ENCODE assay signal across 8 cellular contexts in the genomic region with DNA sequence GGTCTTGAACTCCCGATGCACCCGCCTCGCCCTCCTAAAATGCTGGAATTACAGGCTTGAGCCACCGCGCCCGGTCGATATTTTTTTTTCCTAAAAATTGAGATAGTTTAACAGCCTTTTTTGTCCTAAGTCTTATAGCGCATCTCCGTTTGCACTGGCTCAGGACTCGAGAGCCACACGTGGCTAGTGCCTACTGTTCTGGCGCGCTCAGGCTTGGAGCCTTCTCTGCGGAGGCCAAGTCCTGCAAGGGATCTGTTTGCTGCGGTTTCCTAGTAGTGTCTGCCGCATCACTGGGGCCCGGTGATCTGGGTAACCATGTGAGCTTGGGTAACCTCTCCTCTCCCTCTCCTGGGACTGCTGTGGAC. TPM values are rescaled to one million over a fixed set of nuclear protein-coding genes. Genes with fewer than 3 reads are reported as not detected.
DNase-seq lines count a peak whose midpoint lies in the region; ATAC-seq, FAIRE-seq and TF ChIP-seq lines count a peak whose summit lies in the region.

No MANE protein-coding gene starts in this region.

- no peak for FAIRE-seq in H1 (lab: Jason Lieb, UNC)

- H2BK15ac ChIP-seq in H1 (ENCODE audit: low read length), result peak overlapping the region; percentile 72; the same call in 1 of the 2 replicates

- peaks cover 5% of the 10 kb centered on the region for H3F3A ChIP-seq in DOHH2 (ENCODE audit: control insufficient read depth, insufficient read depth)

- no peaks in the 10 kb centered on the region for H3K9me3 Mint-ChIP-seq in nephron progenitor cell

- no peaks in the 10 kb centered on the region for H3K9me2 ChIP-seq in DOHH2 (replicated peaks; ENCODE audit: control insufficient read depth, low read length)

- peak; percentile 8 for DNase-seq in NT2/D1 (ENCODE audit: low read depth, low spot score)
- DNase-seq in H1 (ENCODE audit: low read depth in 1 of 2, low spot score in 2 of 2), result no peak
- DNase-seq in nephron progenitor cell, result no peak
- DNase-seq in SIG-M5 (lab: John Stamatoyannopoulos, UW), result no peak
- DNase-seq in superior temporal gyrus (ENCODE audit: extremely low spot score), result no peak

- no peak overlapping the region for H4K5ac ChIP-seq in H1 (ENCODE audit: insufficient read length, low read depth, low read length)

- peaks cover 31% of the 10 kb centered on the region for H3K36me3 Mint-ChIP-seq in nephron progenitor cell (ENCODE audit: low read depth)

- H3K4ac ChIP-seq in H1 (replicated peaks; ENCODE audit: insufficient read length, low read depth, low read length), result no peak overlapping the region

- H3K4me3 Mint-ChIP-seq in nephron progenitor cell, result peak overlapping the region; percentile 99

- H3K9me3 ChIP-seq in DOHH2 (ENCODE audit: control insufficient read depth, insufficient read depth, low read length) (no peaks in the 10 kb centered on the region), NT2/D1 (ENCODE audit: insufficient read depth, low read length) (no peaks in the 10 kb centered on the region), H1 (ENCODE audit: insufficient read depth in 2 of 2, low read depth in 1 of 2, low read length in 1 of 2) (no peaks in the 10 kb centered on the region)

- peak overlapping the region; percentile 73 for H3K27ac Mint-ChIP-seq in nephron progenitor cell

- H3K27me3 ChIP-seq in DOHH2 (ENCODE audit: control insufficient read depth, low read length), result no peaks in the 10 kb centered on the region
- no peaks in the 10 kb centered on the region for H3K27me3 ChIP-seq in NT2/D1 (ENCODE audit: insufficient read depth, insufficient read length)
- no peaks in the 10 kb centered on the region for H3K27me3 ChIP-seq in H1 (replicated peaks in 1 of 4; ENCODE audit: control insufficient read depth in 3 of 4, extremely low read depth in 1 of 4, insufficient read depth in 3 of 4, low read length in 3 of 4)

- peak overlapping the region; percentile 73 for H3K4me2 ChIP-seq in DOHH2 (ENCODE audit: low read length)
- H3K4me2 ChIP-seq in H1 (ENCODE audit: insufficient read depth in 1 of 2, low read depth in 2 of 2, low read length in 2 of 2), result peak overlapping the region; percentile 54 to 67

- TF ChIP-seq POLR2A in H1 (IDR thresholded peaks at IDR 0.05; ENCODE audit: control extremely low read depth in 1 of 2, low read depth in 2 of 2, low read length in 2 of 2), result no peak

- no peak overlapping the region for H2AK5ac ChIP-seq in H1 (ENCODE audit: low read depth, low read length)

- H2AFZ ChIP-seq in H1 (ENCODE audit: low read length), result no peak overlapping the region

- H3K79me1 ChIP-seq in H1 (ENCODE audit: low read depth, low read length), result peaks cover 6% of the 10 kb centered on the region

- ATAC-seq in GM19397 (IDR thresholded peaks at IDR 0.05; ENCODE audit: unreplicated experiment), result no peak
- ATAC-seq in HG03469 (IDR thresholded peaks at IDR 0.05; ENCODE audit: unreplicated experiment), result no peak

- H3K18ac ChIP-seq in H1 (ENCODE audit: extremely low read depth, low read length), result no peak overlapping the region

- no peak overlapping the region for H3K23ac ChIP-seq in H1 (ENCODE audit: insufficient read length)

- H3K4me1 ChIP-seq in DOHH2 (ENCODE audit: control insufficient read depth, low read length) (peaks cover 23% of the 10 kb centered on the region), NT2/D1 (ENCODE audit: insufficient read depth, insufficient read length) (peaks cover 2% of the 10 kb centered on the region), H1 (replicated peaks in 1 of 4; ENCODE audit: control insufficient read depth in 3 of 4, insufficient read depth in 4 of 4, low read length in 3 of 4) (peaks cover 0 to 5% (median 2%) of the 10 kb centered on the region in 4 experiments; a peak in 3 of 7 replicates)

- TF ChIP-seq CTCF in DOHH2 (IDR thresholded peaks at IDR 0.05; ENCODE audit: low read depth, low read length, poor library complexity, severe bottlenecking) (no peak), H1 (IDR thresholded peaks at IDR 0.05; ENCODE audit: control extremely low read depth in 1 of 3, insufficient read depth in 1 of 3, low read depth in 1 of 3, low read length in 3 of 3) (no peak), nephron progenitor cell (IDR thresholded peaks at IDR 0.05) (no peak)

- no peak overlapping the region for H2BK20ac ChIP-seq in H1 (ENCODE audit: low read length)

- H4K91ac ChIP-seq in H1 (replicated peaks; ENCODE audit: insufficient read length, low read length), result no peak overlapping the region

- H3K27me3 Mint-ChIP-seq in nephron progenitor cell (ENCODE audit: low read depth, poor library complexity), result no peaks in the 10 kb centered on the region

- peaks cover 33% of the 10 kb centered on the region for H3K4me1 Mint-ChIP-seq in nephron progenitor cell

- H3K4me3 ChIP-seq in DOHH2 (ENCODE audit: low read length) (peak overlapping the region; percentile 80), NT2/D1 (ENCODE audit: insufficient read length, low read depth) (peak overlapping the region; percentile 26), H1 (ENCODE audit: extremely low read depth in 1 of 4, insufficient read depth in 2 of 4, low read depth in 3 of 4, low read length in 4 of 4) (peak overlapping the region in 3 of 4 experiments; percentile 32 to 81 (median 78); a peak in 7 of 8 replicates)

- POLR2A ChIA-PET in H1 (lab: Charles Lee; ENCODE audit: partially characterized antibody), result interaction anchor here (0.8 to 9.9 kb wide), 10 partner anchors 10 to 146 kb away, joined by 4 to 144 read pairs (median 8); a partner anchor contains a TSS

- no peak overlapping the region for H3K14ac ChIP-seq in H1 (ENCODE audit: insufficient read length)

- TF ChIP-seq EP300 in H1 (IDR thresholded peaks at IDR 0.05; ENCODE audit: borderline replicate concordance in 1 of 2, low read depth in 2 of 2, low read length in 2 of 2), result no peak

- H3K36me3 ChIP-seq in DOHH2 (ENCODE audit: control insufficient read depth, low read length), result peaks cover 34% of the 10 kb centered on the region
- peaks cover 50% of the 10 kb centered on the region for H3K36me3 ChIP-seq in NT2/D1 (ENCODE audit: insufficient read depth, insufficient read length, low read length)
- peaks cover 7 to 22% (median 19%) of the 10 kb centered on the region in 4 experiments; a peak in 7 of 8 replicates for H3K36me3 ChIP-seq in H1 (ENCODE audit: control insufficient read depth in 2 of 4, insufficient read depth in 4 of 4, low read length in 3 of 4)

- H3K27ac ChIP-seq in DOHH2 (ENCODE audit: low read depth, low read length) (no peak overlapping the region), H1 (ENCODE audit: low read depth, low read length) (peak overlapping the region; percentile 33; the same call in 1 of the 2 replicates)

- H2BK12ac ChIP-seq in H1 (ENCODE audit: low read depth, low read length), result no peak overlapping the region

- no peak for TF ChIP-seq RAD21 in H1 (IDR thresholded peaks at IDR 0.05 in 1 of 2, conservative IDR thresholded peaks at IDR 0.05 in 1 of 2; ENCODE audit: low read depth in 2 of 2, low read length in 2 of 2)

- peak overlapping the region; percentile 75 for H2BK5ac ChIP-seq in H1 (ENCODE audit: low read depth, low read length)

- no peak overlapping the region for H3K56ac ChIP-seq in H1 (replicated peaks; ENCODE audit: insufficient read length, low read depth, low read length)

- H3K9ac ChIP-seq in NT2/D1 (ENCODE audit: insufficient read length, low read depth) (peak overlapping the region; percentile 77), H1 (replicated peaks in 1 of 4; ENCODE audit: extremely low read depth in 1 of 4, low read depth in 3 of 4, low read length in 3 of 4) (peak overlapping the region in 2 of 4 experiments; percentile 25 to 36; a peak in 3 of 7 replicates)

- H3K23me2 ChIP-seq in H1 (ENCODE audit: low read depth, low read length), result peaks cover 9% of the 10 kb centered on the region; the same call in 1 of the 2 replicates

- H2BK120ac ChIP-seq in H1 (replicated peaks; ENCODE audit: low read depth, low read length), result no peak overlapping the region

- H4K8ac ChIP-seq in H1 (ENCODE audit: extremely low read depth, insufficient read depth, low read length), result peak overlapping the region; percentile 19; the same call in 1 of the 2 replicates

- H3K79me2 ChIP-seq in DOHH2 (ENCODE audit: control insufficient read depth, low read length) (peaks cover 42% of the 10 kb centered on the region), H1 (ENCODE audit: control insufficient read depth in 1 of 2, insufficient read depth in 2 of 2, low read length in 2 of 2) (peaks cover 0 to 39% of the 10 kb centered on the region in 2 experiments; a peak in 3 of 4 replicates)

- CTCF ChIA-PET in H1 (lab: Charles Lee; ENCODE audit: partially characterized antibody), result interaction anchor here (1.1 to 3.3 kb wide), 3 partner anchors 13 to 72 kb away, joined by 3 to 21 read pairs (median 4); no protein-coding TSS in a partner anchor

- H4K20me1 ChIP-seq in DOHH2 (ENCODE audit: control insufficient read depth, insufficient read depth, low read depth, low read length), result peaks cover 8% of the 10 kb centered on the region; the same call in 1 of the 2 replicates
- peaks cover 0 to 4% of the 10 kb centered on the region in 2 experiments for H4K20me1 ChIP-seq in H1 (replicated peaks in 1 of 2; ENCODE audit: control insufficient read depth in 1 of 2, insufficient read depth in 2 of 2, low read length in 2 of 2)

- WGBS in H1 (ENCODE audit: extremely low coverage in 1 of 2, insufficient coverage in 1 of 2, insufficient read length in 1 of 2, insufficient replicate concordance in 2 of 2, low coverage in 1 of 2, low lambda C conversion rate in 2 of 2, missing lambda C conversion rate in 1 of 2), 2 experiments, result 80% methylated on average over 17 of the region's 17 CpGs; no CpG with 5 or more reads in 1 of the 2 experiments

RNA-seq across cellular contexts. Expression of a gene that starts 0.8 kb away (rescaled TPM):
- 58.2 and 62.5 TPM in 2 replicates for total RNA-seq in H1 (2021; fragmentation: NEBNext Ultra II Directional; extraction: Animal tissue kit (Norgen Biotek cat#: 25700))
- polyA plus RNA-seq in H1 (2011; rRNA removed), result 34.0 and 42.0 TPM in 2 replicates
- polyA plus RNA-seq in H1 (2011; cell fraction: cytosol; rRNA removed), result 45.9 TPM
- 63.9 TPM for polyA plus RNA-seq in H1 (2011; cell fraction: nucleus; rRNA removed)
- polyA plus RNA-seq in H1 (2012, experiment 1 of 2), result 45.7 to 57.9 TPM (median 51.8 TPM) in 4 replicates
- 28.5 TPM for polyA plus RNA-seq in H1 (2012, experiment 2 of 2)
- polyA plus RNA-seq in H1 (2013, experiment 1 of 2), result 28.3 TPM
- polyA plus RNA-seq in H1 (2013, experiment 2 of 2), result 25.5 TPM
- polyA minus RNA-seq in H1 (2011; rRNA and poly(A)+ RNA removed), result 63.6 and 69.2 TPM in 2 replicates
- 28.5 TPM for polyA minus RNA-seq in H1 (2011; cell fraction: cytosol; rRNA and poly(A)+ RNA removed)
- 23.9 TPM for polyA minus RNA-seq in H1 (2011; cell fraction: nucleus; rRNA and poly(A)+ RNA removed)

RNA-seq across cellular contexts. Expression of a gene that starts 39.9 kb away (rescaled TPM):
- total RNA-seq in H1 (2021; fragmentation: NEBNext Ultra II Directional; extraction: Animal tissue kit (Norgen Biotek cat#: 25700)), result 65.5 and 66.1 TPM in 2 replicates
- 106 and 149 TPM in 2 replicates for polyA plus RNA-seq in H1 (2011; rRNA removed)
- 92.6 TPM for polyA plus RNA-seq in H1 (2011; cell fraction: cytosol; rRNA removed)
- 266 TPM for polyA plus RNA-seq in H1 (2011; cell fraction: nucleus; rRNA removed)
- polyA plus RNA-seq in H1 (2012, experiment 1 of 2), result 57.0 to 78.2 TPM (median 75.2 TPM) in 4 replicates
- polyA plus RNA-seq in H1 (2012, experiment 2 of 2), result 75.0 TPM
- 49.8 TPM for polyA plus RNA-seq in H1 (2013, experiment 1 of 2)
- 49.9 TPM for polyA plus RNA-seq in H1 (2013, experiment 2 of 2)
- 31.7 and 34.1 TPM in 2 replicates for polyA minus RNA-seq in H1 (2011; rRNA and poly(A)+ RNA removed)
- polyA minus RNA-seq in H1 (2011; cell fraction: cytosol; rRNA and poly(A)+ RNA removed), result 33.5 TPM
- polyA minus RNA-seq in H1 (2011; cell fraction: nucleus; rRNA and poly(A)+ RNA removed), result 47.5 TPM

RNA-seq across cellular contexts. Expression of a gene that starts 44.9 kb away (rescaled TPM):
- 44.9 and 53.4 TPM in 2 replicates for total RNA-seq in H1 (2021; fragmentation: NEBNext Ultra II Directional; extraction: Animal tissue kit (Norgen Biotek cat#: 25700))
- polyA plus RNA-seq in H1 (2011; rRNA removed), result 51.8 and 68.5 TPM in 2 replicates
- polyA plus RNA-seq in H1 (2011; cell fraction: cytosol; rRNA removed), result 54.5 TPM
- 96.5 TPM for polyA plus RNA-seq in H1 (2011; cell fraction: nucleus; rRNA removed)
- polyA plus RNA-seq in H1 (2012, experiment 1 of 2), result 46.1 to 58.1 TPM (median 50.2 TPM) in 4 replicates
- polyA plus RNA-seq in H1 (2012, experiment 2 of 2), result 47.5 TPM
- polyA plus RNA-seq in H1 (2013, experiment 1 of 2), result 89.8 TPM
- 82.9 TPM for polyA plus RNA-seq in H1 (2013, experiment 2 of 2)
- 45.0 and 47.6 TPM in 2 replicates for polyA minus RNA-seq in H1 (2011; rRNA and poly(A)+ RNA removed)
- polyA minus RNA-seq in H1 (2011; cell fraction: cytosol; rRNA and poly(A)+ RNA removed), result 55.1 TPM
- 24.3 TPM for polyA minus RNA-seq in H1 (2011; cell fraction: nucleus; rRNA and poly(A)+ RNA removed)

RNA-seq across cellular contexts. Expression of a gene that starts 53.2 kb away (rescaled TPM):
- total RNA-seq in H1 (2021; fragmentation: NEBNext Ultra II Directional; extraction: Animal tissue kit (Norgen Biotek cat#: 25700)), result 37.9 and 38.8 TPM in 2 replicates
- polyA plus RNA-seq in H1 (2011; rRNA removed), result 114 and 120 TPM in 2 replicates
- polyA plus RNA-seq in H1 (2011; cell fraction: cytosol; rRNA removed), result 76.1 TPM
- polyA plus RNA-seq in H1 (2011; cell fraction: nucleus; rRNA removed), result 74.5 TPM
- polyA plus RNA-seq in H1 (2012, experiment 1 of 2), result 19.4 to 35.8 TPM (median 34.2 TPM) in 4 replicates
- 38.0 TPM for polyA plus RNA-seq in H1 (2012, experiment 2 of 2)
- polyA plus RNA-seq in H1 (2013, experiment 1 of 2), result 43.1 TPM
- polyA plus RNA-seq in H1 (2013, experiment 2 of 2), result 43.5 TPM
- polyA minus RNA-seq in H1 (2011; rRNA and poly(A)+ RNA removed), result 28.4 and 31.5 TPM in 2 replicates
- 36.6 TPM for polyA minus RNA-seq in H1 (2011; cell fraction: cytosol; rRNA and poly(A)+ RNA removed)
- 25.4 TPM for polyA minus RNA-seq in H1 (2011; cell fraction: nucleus; rRNA and poly(A)+ RNA removed)

Comparison
In these comparisons a context has a peak if more than half of its experiments do, and no peak if none do; other contexts are left out.
1. H3K4me3 ChIP-seq: peak in every context shown above with its lines; median percentile 80 in DOHH2; 78 in H1; 26 in NT2/D1.